Comparison of ENCODE assay signal across 8 cellular contexts in genomic region chr1:202810615-202811295, GRCh38.
A peak's percentile ranks its signal among the peaks of the same experiment; 100 is the strongest.
DNase-seq lines count a peak whose midpoint lies in the region; ATAC-seq and TF ChIP-seq lines count a peak whose summit lies in the region.

Gene PCAT6 (plus strand): TSS chr1:202810954.

- DNase-seq in AG10803 (ENCODE audit: low read depth) (peak; percentile 97), NCI-H510A (lab: John Stamatoyannopoulos, UW) (peak; percentile 98)
- DNase-seq in activated CD4-positive, alpha-beta T cell treated with anti-CD3 and anti-CD28 coated beads for 4 hours, result peak; percentile 88
- peak; percentile 66 for DNase-seq in stimulated activated CD4-positive, alpha-beta T cell treated with anti-CD3 and anti-CD28 coated beads, Interleukin-1b, Interleukin-23, amount 100 ng/mL, for 1 hour (ENCODE audit: low read depth in 2 of 2)

- H3K27ac ChIP-seq in cingulate gyrus (ENCODE audit: low read depth, low read length) (peak within 1 kb of the TSS; percentile 79), layer of hippocampus (ENCODE audit: low read depth, low read length) (peak within 1 kb of the TSS; percentile 62)

- no peaks in the 10 kb centered on the region for H3K27me3 ChIP-seq in layer of hippocampus (ENCODE audit: control insufficient read depth, insufficient read depth, low read length)

- ATAC-seq in GM19043 (IDR thresholded peaks at IDR 0.05; ENCODE audit: low read depth, unreplicated experiment), result peak; percentile 69
- peak; percentile 82 for ATAC-seq in HG03354 (IDR thresholded peaks at IDR 0.05; ENCODE audit: poor library complexity, severe bottlenecking, unreplicated experiment)

- H3K4me3 ChIP-seq in AG10803 (ENCODE audit: low read length), result peak within 1 kb of the TSS; percentile 85

- no peak for TF ChIP-seq CTCF in AG10803 (conservative IDR thresholded peaks at IDR 0.05; ENCODE audit: low read length)

Comparison
In these comparisons a context has a peak if more than half of its experiments do, and no peak if none do; other contexts are left out.
1. Peak in every context shown above with its lines: DNase-seq, ATAC-seq, H3K4me3 ChIP-seq and H3K27ac ChIP-seq.